8 cellular contexts compared by ENCODE assay signal in genomic region chr4:145618210-145618911, GRCh38. TPM values are rescaled to one million over a fixed set of nuclear protein-coding genes. Genes with fewer than 3 reads are reported as not detected.
DNase-seq lines count a peak whose midpoint lies in the region; ATAC-seq and TF ChIP-seq lines count a peak whose summit lies in the region.

No MANE protein-coding gene starts in this region.

- WGBS in testis, 2 donors: 3% methylated on average over 16 of the region's 16 CpGs

- peaks cover 15% of the 10 kb centered on the region for H3K79me2 ChIP-seq in HCT116 (ENCODE audit: insufficient read depth, low read length)

- H3K4me3 ChIP-seq in BE2C (ENCODE audit: low read depth, low read length) (peak overlapping the region; percentile 93), HCT116 (replicated peaks in 1 of 2; ENCODE audit: low read depth in 1 of 2, low read length in 2 of 2) (peak overlapping the region; percentile 82 to 85), duodenal mucosa (ENCODE audit: low read depth in 1 of 2, low read length in 2 of 2) (peak overlapping the region; percentile 90 to 95), testis (peak overlapping the region; percentile 83 to 91)

- H3K27ac ChIP-seq in HCT116 (ENCODE audit: low read depth, low read length) (peak overlapping the region; percentile 75), VCaP (peak overlapping the region; percentile 92), duodenal mucosa (ENCODE audit: low read depth, low read length) (peak overlapping the region; percentile 93), testis (peak overlapping the region; percentile 91 to 95)

- H3K9me2 ChIP-seq in HCT116 (ENCODE audit: insufficient read depth): no peaks in the 10 kb centered on the region

- no peaks in the 10 kb centered on the region for H4K20me1 ChIP-seq in HCT116 (ENCODE audit: insufficient read depth)

- ATAC-seq in HCT116 (no peak), memory B cell (ENCODE audit: low read depth) (peak; percentile 9)

- TF ChIP-seq POLR2A in HCT116 (IDR thresholded peaks at IDR 0.05; ENCODE audit: borderline replicate concordance, extremely low read depth, insufficient read depth, insufficient read length): no peak
- TF ChIP-seq POLR2A in testis (IDR thresholded peaks at IDR 0.05): no peak

- peak overlapping the region; percentile 87 for H3K9ac ChIP-seq in HCT116 (ENCODE audit: low read length)
- H3K9ac ChIP-seq in duodenal mucosa (ENCODE audit: low read depth in 1 of 2, low read length in 2 of 2): peak overlapping the region; percentile 91 to 97

- TSS peak; percentile 86 for BruUV-seq in HCT116 (replicated peaks; lab: Mats Ljungman, UMichigan)

- peak overlapping the region; percentile 97 for H3K4me3 Mint-ChIP-seq in memory B cell

- TF ChIP-seq CTCF in BE2C (IDR thresholded peaks at IDR 0.05; ENCODE audit: low read depth, low read length) (no peak), HCT116 (IDR thresholded peaks at IDR 0.05 in 2 of 3, conservative IDR thresholded peaks at IDR 0.05 in 1 of 3; ENCODE audit: borderline replicate concordance in 1 of 3, insufficient read depth in 1 of 3, low read depth in 2 of 3, low read length in 2 of 3) (no peak), VCaP (conservative IDR thresholded peaks at IDR 0.05) (no peak), testis (IDR thresholded peaks at IDR 0.05) (no peak)

- peak overlapping the region; percentile 98 for H3K27ac Mint-ChIP-seq in memory B cell

- H3K27me3 ChIP-seq in BE2C (no peaks in the 10 kb centered on the region), HCT116 (ENCODE audit: insufficient read depth, low read length) (no peaks in the 10 kb centered on the region), duodenal mucosa (ENCODE audit: control insufficient read depth in 1 of 2, insufficient read depth in 2 of 2, low read length in 2 of 2) (no peaks in the 10 kb centered on the region), testis (no peaks in the 10 kb centered on the region)

- no peaks in the 10 kb centered on the region for H3K9me3 ChIP-seq in BE2C
- no peaks in the 10 kb centered on the region for H3K9me3 ChIP-seq in HCT116 (ENCODE audit: control insufficient read depth in 1 of 2, insufficient read depth in 1 of 2, low read depth in 1 of 2, low read length in 2 of 2)
- no peaks in the 10 kb centered on the region for H3K9me3 ChIP-seq in duodenal mucosa (ENCODE audit: control insufficient read depth in 1 of 2, low read length in 2 of 2)
- no peaks in the 10 kb centered on the region for H3K9me3 ChIP-seq in testis

- H3K36me3 ChIP-seq in BE2C: no peaks in the 10 kb centered on the region
- H3K36me3 ChIP-seq in HCT116 (ENCODE audit: control insufficient read depth in 1 of 2, insufficient read depth in 2 of 2, low read length in 2 of 2): no peaks in the 10 kb centered on the region
- H3K36me3 ChIP-seq in duodenal mucosa (ENCODE audit: control insufficient read depth in 1 of 2, insufficient read depth in 2 of 2, low read length in 2 of 2): no peaks in the 10 kb centered on the region
- H3K36me3 ChIP-seq in testis (ENCODE audit: low read depth, missing control alignments): no peaks in the 10 kb centered on the region

- RAD21 ChIA-PET in HCT116 (lab: Charles Lee; ENCODE audit: low non-redundant PET in 1 of 2, low total read pairs in 2 of 2, uncharacterized antibody in 2 of 2, unreplicated experiment in 2 of 2): no interaction called here

- intact Hi-C loops in HCT116 (cut with micrococcal nuclease): loop anchor here (2.0 to 5.0 kb wide), 4 partner anchors 189 to 1446 kb away; partner anchors contain the start of genes ABCE1, ANAPC10 and ZNF827
- intact Hi-C loops in testis (cut with DNase I; ENCODE audit: low total_unique reads): no loop called here

- no peak overlapping the region for H2AFZ ChIP-seq in HCT116 (ENCODE audit: low read depth, low read length, poor library complexity, severe bottlenecking)

- no peaks in the 10 kb centered on the region for H3K27me3 Mint-ChIP-seq in memory B cell

- DNase-seq in BE2C: peak; percentile 19
- no peak for DNase-seq in HCT116 (ENCODE audit: low read depth, low spot score)
- DNase-seq in memory B cell (ENCODE audit: low spot score in 2 of 2): no peak
- DNase-seq in testis: no peak
- DNase-seq in islet precursor cell: no peak
- no peak for DNase-seq in 8988T

- CTCF ChIA-PET in HCT116 (lab: Charles Lee): interaction anchor here (1.8 to 2.4 kb wide), 4 partner anchors 384 to 477 kb away, joined by 3 to 54 read pairs (median 18); no protein-coding TSS in a partner anchor

- H3K4me2 ChIP-seq in HCT116 (ENCODE audit: low read length): peak overlapping the region; percentile 84

- H3K4me1 ChIP-seq in BE2C (peaks cover 13% of the 10 kb centered on the region), HCT116 (ENCODE audit: control insufficient read depth in 1 of 2, insufficient read depth in 2 of 2, low read length in 2 of 2) (peaks cover 4 to 18% of the 10 kb centered on the region in 2 experiments), duodenal mucosa (ENCODE audit: control insufficient read depth in 1 of 2, insufficient read depth in 2 of 2, low read length in 2 of 2) (peaks cover 10 to 14% of the 10 kb centered on the region in 2 donors), testis (peaks cover 21% of the 10 kb centered on the region)

- POLR2A ChIA-PET in HCT116 (lab: Charles Lee): no interaction called here

- H3K4me1 Mint-ChIP-seq in memory B cell: peaks cover 13% of the 10 kb centered on the region

- peaks cover 4% of the 10 kb centered on the region for H3K36me3 Mint-ChIP-seq in memory B cell

- TF ChIP-seq RAD21 in HCT116 (IDR thresholded peaks at IDR 0.05; ENCODE audit: low read depth): no peak

- H3K9me3 Mint-ChIP-seq in memory B cell: peaks cover 2% of the 10 kb centered on the region

TF ChIP-seq in HCT116, 20 proteins besides CTCF, POLR2A, EP300 and RAD21:
- TF ChIP-seq EGR1 (IDR thresholded peaks at IDR 0.05; ENCODE audit: low read depth) (0 out of 2 replicates have a peak, but pooled peaks have one; percentile 23), SIN3A (IDR thresholded peaks at IDR 0.05; ENCODE audit: low read depth) (no peak), EZH2 (IDR thresholded peaks at IDR 0.05) (no peak), EZH2phosphoT487 (IDR thresholded peaks at IDR 0.05; ENCODE audit: borderline replicate concordance) (no peak)
TF ChIP-seq in HCT116: peak in this region for 1.

RNA-seq across cellular contexts. Expression of gene MMAA, which starts 0.8 kb away (rescaled TPM):
- 5.7 TPM for polyA plus RNA-seq in BE2C (2012; ENCODE audit: insufficient read depth, insufficient read length, low read depth)
- 3.6 TPM for total RNA-seq in HCT116 (2021; ENCODE audit: unreplicated experiment)
- 2.3 and 2.8 TPM in 2 replicates for polyA plus RNA-seq in HCT116 (2012)
- 1 to 10 TPM; 7.9 to 9.8 TPM for total RNA-seq in testis
- polyA plus RNA-seq in testis (ENCODE audit: insufficient read depth, low read depth, low replicate concordance): 16.1 TPM
